24 cellular contexts compared by ENCODE assay signal in genomic region chr15:57639306-57639705, GRCh38. TPM values are rescaled to one million over a fixed set of nuclear protein-coding genes. Genes with fewer than 3 reads are reported as not detected.
"Had no signal": no experiment of that assay in that cellular context is flagged by ENCODE, and none has a peak within 500 bp of the region (broad histone marks: within the 10 kb centered on the region; RNA-seq: fewer than 3 reads in every experiment).

No MANE protein-coding gene starts in this region.

- H3K27ac ChIP-seq: lower lobe of right lung, neural progenitor cell, neutrophil, parathyroid adenoma, psoas muscle, spleen, tibial nerve, uterus had no signal

- ATAC-seq: lower lobe of right lung; natural killer cell; psoas muscle; sciatic nerve; stimulated activated memory B cell treated with anti-CD40 and anti-IgM and Interleukin-4, amounts not matched to agents 10 μg/mL and 1 μg/mL and 100 μg/mL, for 72 hours; stimulated activated naive CD8-positive, alpha-beta T cell treated with anti-CD3 and anti-CD28 coated beads, Interleukin-15, amount 100 ng/mL, for 72 hours had no signal

- H3K36me3 ChIP-seq: neural progenitor cell, neutrophil, tibial nerve, uterus had no signal

- H3K9me3 ChIP-seq: lower lobe of right lung, neutrophil, psoas muscle, spleen, tibial nerve, uterus had no signal

- DNase-seq: hypothalamus; immature natural killer cell; kidney; lower lobe of right lung; mammary epithelial cell; mesenchymal stem cell; naive B cell; natural killer cell; nephron progenitor cell; occipital lobe; psoas muscle; small intestine; spleen; stimulated activated CD4-positive, alpha-beta T cell treated with anti-CD3 and anti-CD28 coated beads, Interleukin-4, amount 100 ng/mL, for 24 hours; stimulated activated naive CD4-positive, alpha-beta T cell treated with Interleukin-2 at 50 U/mL for 16 hours; stimulated activated naive CD8-positive, alpha-beta T cell treated with anti-CD3 and anti-CD28 coated beads, Interleukin-15, amount 100 ng/mL, for 72 hours; substantia nigra; uterus had no signal

- H3K4me1 ChIP-seq: parathyroid adenoma, tibial nerve, uterus had no signal

- H3K27me3 ChIP-seq: neural progenitor cell, spleen, tibial nerve, uterus had no signal

- H3K4me3 ChIP-seq: lower lobe of right lung, neural progenitor cell, psoas muscle, spleen, tibial nerve, uterus had no signal

RNA-seq across cellular contexts. Expression of gene MYZAP, which starts 47.6 kb away (rescaled TPM):
- total RNA-seq: natural killer cell had no signal
